ENCODE assay signal across 8 cellular contexts in the genomic region with DNA sequence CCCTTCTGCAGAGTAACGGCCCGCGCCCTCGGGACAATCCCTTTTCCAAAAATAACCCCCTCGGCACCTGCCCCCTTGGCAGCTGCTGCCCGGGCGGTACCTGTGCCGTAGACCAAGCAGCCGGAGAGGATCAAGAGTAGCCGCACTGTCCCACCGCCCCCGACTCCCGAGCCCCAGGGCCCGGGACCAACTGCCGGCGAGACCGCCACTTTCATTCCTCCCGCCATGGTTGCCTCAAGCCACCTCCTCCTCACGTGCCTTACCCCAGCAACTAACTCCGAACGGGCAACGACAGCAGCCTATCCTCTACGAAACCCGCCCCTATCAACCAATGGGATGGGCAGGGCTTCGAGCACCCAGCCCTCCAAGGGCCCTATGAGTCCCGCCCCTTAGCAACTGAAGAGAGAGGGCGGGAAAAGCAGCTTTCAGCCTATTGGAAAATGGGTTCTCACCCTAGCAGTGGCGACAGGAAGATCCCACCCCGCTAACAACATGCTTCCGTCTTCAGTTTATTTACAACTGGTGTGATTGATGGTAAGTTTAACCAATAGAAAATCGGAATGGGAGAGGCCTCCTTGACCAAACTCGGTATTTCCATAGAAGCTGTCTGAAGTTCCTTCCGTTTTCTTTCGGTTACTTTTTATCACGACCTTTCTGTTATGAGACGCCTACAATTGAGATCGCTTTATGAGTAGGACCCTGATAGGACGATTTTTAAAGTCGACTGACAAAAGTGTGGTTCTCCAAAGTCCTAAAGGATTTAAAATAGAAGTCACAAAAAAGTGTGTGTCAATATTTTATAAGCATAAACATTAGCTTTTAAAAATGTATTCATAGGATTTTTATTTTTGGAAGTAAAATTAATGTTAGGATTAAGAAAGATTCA. TPM values are rescaled to one million over a fixed set of nuclear protein-coding genes. Genes with fewer than 3 reads are reported as not detected.
DNase-seq lines count a peak whose midpoint lies in the region; ATAC-seq, FAIRE-seq and TF ChIP-seq lines count a peak whose summit lies in the region.

A gene with protein sequence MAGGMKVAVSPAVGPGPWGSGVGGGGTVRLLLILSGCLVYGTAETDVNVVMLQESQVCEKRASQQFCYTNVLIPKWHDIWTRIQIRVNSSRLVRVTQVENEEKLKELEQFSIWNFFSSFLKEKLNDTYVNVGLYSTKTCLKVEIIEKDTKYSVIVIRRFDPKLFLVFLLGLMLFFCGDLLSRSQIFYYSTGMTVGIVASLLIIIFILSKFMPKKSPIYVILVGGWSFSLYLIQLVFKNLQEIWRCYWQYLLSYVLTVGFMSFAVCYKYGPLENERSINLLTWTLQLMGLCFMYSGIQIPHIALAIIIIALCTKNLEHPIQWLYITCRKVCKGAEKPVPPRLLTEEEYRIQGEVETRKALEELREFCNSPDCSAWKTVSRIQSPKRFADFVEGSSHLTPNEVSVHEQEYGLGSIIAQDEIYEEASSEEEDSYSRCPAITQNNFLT (minus strand): TSS at position 273 of the 886 bp plus-strand sequence. CDS start 46 bp downstream, at position 227.

- H3K4me3 ChIP-seq in BE2C (ENCODE audit: low read depth, low read length), result peak within 1 kb of the TSS; percentile 90

- H3K27me3 ChIP-seq in BE2C, result no peaks in the 10 kb centered on the region

- H3K36me3 ChIP-seq in BE2C, result no peaks in the 10 kb centered on the region

- H3K4me1 ChIP-seq in BE2C, result no peaks in the 10 kb centered on the region

- H3K9me3 ChIP-seq in BE2C, result no peaks in the 10 kb centered on the region

- FAIRE-seq in colon (lab: Jason Lieb, UNC), result peak; percentile 95

- peak; percentile 92 for ATAC-seq in HG03460 (IDR thresholded peaks at IDR 0.05; ENCODE audit: unreplicated experiment)

- DNase-seq in BE2C (peak; percentile 98), GM19240 (ENCODE audit: insufficient read length, low spot score) (peak; percentile 67), NCI-H526 (lab: John Stamatoyannopoulos, UW) (peak; percentile 99 to 100), kidney tubule cell (ENCODE audit: low spot score) (peak; percentile 100)
- peak; percentile 96 for DNase-seq in activated CD4-positive, alpha-beta T cell treated with anti-CD3 and anti-CD28 coated beads for 48 hours
- peak; percentile 73 to 89 for DNase-seq in stimulated activated CD4-positive, alpha-beta T cell treated with anti-CD3 and anti-CD28 coated beads, Interleukin-1b, Interleukin-23, amount 100 ng/mL, for 4 hours (ENCODE audit: low read depth in 2 of 2)

- no peak for TF ChIP-seq CTCF in BE2C (IDR thresholded peaks at IDR 0.05; ENCODE audit: low read depth, low read length)

RNA-seq across cellular contexts. Expression of the gene that starts here (rescaled TPM):
- 5.8 TPM for polyA plus RNA-seq in BE2C (2012; ENCODE audit: insufficient read depth, insufficient read length, low read depth)

Comparison
In these comparisons a context has a peak if more than half of its experiments do, and no peak if none do; other contexts are left out.
1. Peak in every context shown above with its lines: DNase-seq, ATAC-seq and H3K4me3 ChIP-seq.